17 cellular contexts compared by ENCODE assay signal in genomic region chr4:87657525-87657924, GRCh38. TPM values are rescaled to one million over a fixed set of nuclear protein-coding genes. Genes with fewer than 3 reads are reported as not detected.
A peak's percentile ranks its signal among the peaks of the same experiment; 100 is the strongest.
DNase-seq lines count a peak whose midpoint lies in the region; ATAC-seq and TF ChIP-seq lines count a peak whose summit lies in the region.
"Had no signal": no experiment of that assay in that cellular context is flagged by ENCODE, and none has a peak within 500 bp of the region (broad histone marks: within the 10 kb centered on the region; RNA-seq: fewer than 3 reads in every experiment).

No MANE protein-coding gene starts in this region.

- no peaks in the 10 kb centered on the region for H3K4me1 Mint-ChIP-seq in glutamatergic neuron (ENCODE audit: low read depth, unreplicated experiment)

- peaks cover 9% of the 10 kb centered on the region for H3K36me3 Mint-ChIP-seq in glutamatergic neuron (ENCODE audit: unreplicated experiment)
- H3K36me3 Mint-ChIP-seq: activated CD8-positive, alpha-beta memory T cell treated with anti-CD3 and anti-CD28 coated beads, Interleukin-2, amount 10 ng/mL, durations not matched to agents 7 days and 5 days had no signal

- H3K27ac Mint-ChIP-seq in glutamatergic neuron (ENCODE audit: unreplicated experiment) = no peak overlapping the region
- H3K27ac Mint-ChIP-seq: activated CD8-positive, alpha-beta memory T cell treated with anti-CD3 and anti-CD28 coated beads, Interleukin-2, amount 10 ng/mL, durations not matched to agents 7 days and 5 days; nephron had no signal

- peaks cover 2% of the 10 kb centered on the region for H3K27me3 Mint-ChIP-seq in glutamatergic neuron (ENCODE audit: unreplicated experiment)

- no peaks in the 10 kb centered on the region for H3K9me3 Mint-ChIP-seq in glutamatergic neuron (ENCODE audit: unreplicated experiment)
- H3K9me3 Mint-ChIP-seq: nephron had no signal

- no peak for TF ChIP-seq CTCF in glutamatergic neuron (IDR thresholded peaks at IDR 0.05; ENCODE audit: partially characterized antibody, unreplicated experiment)

- intact Hi-C loops in posterior vena cava (cut with DNase I) = no loop called here

- no peak for ATAC-seq in HG03432 (IDR thresholded peaks at IDR 0.05; ENCODE audit: unreplicated experiment)
- ATAC-seq: activated CD8-positive, alpha-beta memory T cell treated with anti-CD3 and anti-CD28 coated beads, Interleukin-2, amount 10 ng/mL, durations not matched to agents 7 days and 5 days; K562 had no signal

- H3K4me3 Mint-ChIP-seq in glutamatergic neuron (ENCODE audit: unreplicated experiment) = no peak overlapping the region
- H3K4me3 Mint-ChIP-seq: activated CD8-positive, alpha-beta memory T cell treated with anti-CD3 and anti-CD28 coated beads, Interleukin-2, amount 10 ng/mL, durations not matched to agents 7 days and 5 days; H9; nephron had no signal

- DNase-seq in EH (ENCODE audit: low read depth) (peak; percentile 67), NCI-H460 (ENCODE audit: extremely low read depth, low read depth) (peak; percentile 44), dermis blood vessel endothelial cell (peak; percentile 96), lung microvascular endothelial cell (ENCODE audit: low read depth in 2 of 2) (peak; percentile 57 to 89), posterior vena cava (ENCODE audit: low spot score) (no peak), glutamatergic neuron (no peak), amygdala (lab: John Stamatoyannopoulos, UW) (no peak)
- DNase-seq: activated CD8-positive, alpha-beta memory T cell treated with anti-CD3 and anti-CD28 coated beads, Interleukin-2, amount 10 ng/mL, durations not matched to agents 7 days and 5 days; activated naive CD4-positive, alpha-beta T cell treated with anti-CD3 and anti-CD28 coated beads, Interleukin-2, amount 50 U/mL, for 16 hours; H9; NCI-H187 treated with DMSO at 0.1 percent for 48 hours; NK-92 treated with Interleukin-12 subunit alpha and Interleukin-12 subunit beta, amount 100 ng/mL, for 24 hours; sigmoid colon; stimulated activated naive CD4-positive, alpha-beta T cell treated with Interleukin-2 at 50 U/mL for 16 hours had no signal

RNA-seq across cellular contexts. Expression of gene DMP1, which starts 7.4 kb away (rescaled TPM):
- total RNA-seq in NCI-H460 (2014; rRNA removed; shearing (Covaris generic)) = 0.02 TPM in 1 of 2 replicates, not detected in the other
- not detected in 2 replicates for polyA plus RNA-seq in NCI-H460 (2014; cell fraction: nucleus; rRNA removed)
- total RNA-seq in dermis blood vessel endothelial cell (not detected in 2 replicates), lung microvascular endothelial cell (not detected in 2 replicates), posterior vena cava (not detected), glutamatergic neuron (ENCODE audit: unreplicated experiment) (3.0 TPM)
- total RNA-seq: activated CD8-positive, alpha-beta memory T cell treated with anti-CD3 and anti-CD28 coated beads, Interleukin-2, amount 10 ng/mL, durations not matched to agents 7 days and 5 days; H9; K562; sigmoid colon had no signal
- polyA plus RNA-seq: K562, sigmoid colon had no signal

RNA-seq across cellular contexts. Expression of gene DSPP, which starts 49.2 kb away (rescaled TPM):
- not detected in 2 replicates for total RNA-seq in NCI-H460 (2014; rRNA removed; shearing (Covaris generic))
- polyA plus RNA-seq in NCI-H460 (2014; cell fraction: nucleus; rRNA removed) = not detected in 2 replicates
- total RNA-seq in dermis blood vessel endothelial cell (not detected in 2 replicates), lung microvascular endothelial cell (not detected in 2 replicates), posterior vena cava (not detected), glutamatergic neuron (ENCODE audit: unreplicated experiment) (not detected)
- total RNA-seq: activated CD8-positive, alpha-beta memory T cell treated with anti-CD3 and anti-CD28 coated beads, Interleukin-2, amount 10 ng/mL, durations not matched to agents 7 days and 5 days; H9; K562; sigmoid colon had no signal
- polyA plus RNA-seq: K562, sigmoid colon had no signal

Comparison
In these comparisons a context has a peak if more than half of its experiments do, and no peak if none do; other contexts are left out.
1. DNase-seq: peak in EH (single experiment), NCI-H460 (single experiment), dermis blood vessel endothelial cell (single experiment) and lung microvascular endothelial cell (2 of 2); none in posterior vena cava (single experiment), glutamatergic neuron (single experiment) and amygdala (0 of 56).